Comparison of ENCODE assay signal across 1 cellular context in the genomic region with DNA sequence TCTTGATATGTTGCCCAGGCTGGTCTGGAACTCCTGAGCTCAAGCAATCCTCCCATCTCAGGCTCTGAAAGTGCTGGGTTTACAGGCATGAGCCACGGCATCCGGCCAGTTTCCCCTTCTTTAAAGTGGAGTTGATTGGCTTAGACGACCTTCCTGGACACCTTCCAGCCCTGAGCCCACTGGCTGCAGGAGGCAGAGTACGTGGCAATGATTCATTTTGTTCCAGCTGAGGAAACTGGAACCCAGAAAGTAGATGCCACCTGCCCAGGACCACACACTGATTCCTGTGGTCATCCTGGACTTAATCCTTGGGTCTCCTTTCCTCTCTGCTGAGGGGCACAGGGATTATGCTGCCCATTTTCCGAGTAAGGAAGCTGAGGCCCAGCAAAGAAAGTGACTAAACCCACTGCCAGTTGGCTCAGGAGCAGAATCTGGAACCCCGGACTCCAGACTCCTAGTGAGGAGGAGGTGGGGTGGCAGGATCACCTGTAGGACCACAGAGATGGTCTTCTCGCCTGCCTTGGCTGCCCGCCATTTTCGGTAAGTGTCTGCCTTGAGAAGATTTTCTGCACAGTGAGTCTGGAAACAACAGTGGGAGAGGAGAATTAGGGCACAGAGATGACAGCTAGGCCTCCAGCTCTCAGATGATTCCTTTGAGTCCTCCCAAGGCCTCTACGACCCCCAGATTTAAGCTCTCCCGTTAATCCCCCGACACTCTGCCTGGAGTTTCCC.
TF ChIP-seq lines count a peak whose summit lies in the region.

No MANE protein-coding gene starts in this region.

TF ChIP-seq in H1, 55 proteins besides CTCF, POLR2A, EP300 and RAD21:
- TF ChIP-seq TBP (IDR thresholded peaks at IDR 0.05; ENCODE audit: low read depth, low read length) (no peak), RNF2 (IDR thresholded peaks at IDR 0.05; ENCODE audit: borderline replicate concordance, low read depth, low read length, missing control alignments, poor library complexity, severe bottlenecking) (no peak), GABPA (IDR thresholded peaks at IDR 0.05; ENCODE audit: borderline replicate concordance, insufficient read depth, low read length) (no peak), JUN (IDR thresholded peaks at IDR 0.05; ENCODE audit: low read depth, low read length) (no peak), CHD2 (IDR thresholded peaks at IDR 0.05; ENCODE audit: low read length) (no peak), KDM1A (IDR thresholded peaks at IDR 0.05; ENCODE audit: borderline replicate concordance, low read length) (no peak), TAF7 (optimal IDR thresholded peaks at IDR 0.05; ENCODE audit: borderline replicate concordance, low read depth, low read length) (no peak), SUZ12 (IDR thresholded peaks at IDR 0.05; ENCODE audit: low read length) (no peak), YY1 (IDR thresholded peaks at IDR 0.05; ENCODE audit: low read depth, low read length) (no peak), TAF1 (IDR thresholded peaks at IDR 0.05; ENCODE audit: low read depth, low read length) (no peak), TCF12 (IDR thresholded peaks at IDR 0.05; ENCODE audit: low read depth, low read length) (no peak), EZH2 (IDR thresholded peaks at IDR 0.05; ENCODE audit: low read depth, low read length, severe bottlenecking) (no peak), RXRA (IDR thresholded peaks at IDR 0.05; ENCODE audit: insufficient read depth, low read depth, low read length) (no peak), CTBP2 (IDR thresholded peaks at IDR 0.05; ENCODE audit: borderline replicate concordance, insufficient read depth, insufficient read length, low read length) (no peak), HDAC2 (IDR thresholded peaks at IDR 0.05; ENCODE audit: borderline replicate concordance in 1 of 2, low read depth in 2 of 2, low read length in 2 of 2) (no peak), SP4 (IDR thresholded peaks at IDR 0.05; ENCODE audit: low read length) (no peak), KDM4A (IDR thresholded peaks at IDR 0.05; ENCODE audit: low read depth, low read length, severe bottlenecking) (no peak), RBBP5 (IDR thresholded peaks at IDR 0.05; ENCODE audit: borderline replicate concordance, low read depth, low read length) (no peak)
- TF ChIP-seq, protein P1, sequence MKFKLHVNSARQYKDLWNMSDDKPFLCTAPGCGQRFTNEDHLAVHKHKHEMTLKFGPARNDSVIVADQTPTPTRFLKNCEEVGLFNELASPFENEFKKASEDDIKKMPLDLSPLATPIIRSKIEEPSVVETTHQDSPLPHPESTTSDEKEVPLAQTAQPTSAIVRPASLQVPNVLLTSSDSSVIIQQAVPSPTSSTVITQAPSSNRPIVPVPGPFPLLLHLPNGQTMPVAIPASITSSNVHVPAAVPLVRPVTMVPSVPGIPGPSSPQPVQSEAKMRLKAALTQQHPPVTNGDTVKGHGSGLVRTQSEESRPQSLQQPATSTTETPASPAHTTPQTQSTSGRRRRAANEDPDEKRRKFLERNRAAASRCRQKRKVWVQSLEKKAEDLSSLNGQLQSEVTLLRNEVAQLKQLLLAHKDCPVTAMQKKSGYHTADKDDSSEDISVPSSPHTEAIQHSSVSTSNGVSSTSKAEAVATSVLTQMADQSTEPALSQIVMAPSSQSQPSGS (IDR thresholded peaks at IDR 0.05; ENCODE audit: low read length), result no peak
